1 cellular context compared by ENCODE assay signal in genomic region chr2:181953773-181954537, GRCh38.
TF ChIP-seq lines count a peak whose summit lies in the region.

No MANE protein-coding gene starts in this region.

TF ChIP-seq in Ishikawa, 13 proteins besides CTCF, POLR2A, EP300 and RAD21 (continued from another document):
- no peak for TF ChIP-seq YY1 (IDR thresholded peaks at IDR 0.05; ENCODE audit: low read depth)
- TF ChIP-seq EGR1 (IDR thresholded peaks at IDR 0.05): no peak
- no peak for TF ChIP-seq TEAD4 (IDR thresholded peaks at IDR 0.05)
